ENCODE assay signal across 11 cellular contexts in genomic region chr11:65617136-65617850, GRCh38. TPM values are rescaled to one million over a fixed set of nuclear protein-coding genes. Genes with fewer than 3 reads are reported as not detected.
A peak's percentile ranks its signal among the peaks of the same experiment; 100 is the strongest.
DNase-seq lines count a peak whose midpoint lies in the region; ATAC-seq, FAIRE-seq and TF ChIP-seq lines count a peak whose summit lies in the region.
"Had no signal": no experiment of that assay in that cellular context is flagged by ENCODE, and none has a peak within 500 bp of the region (broad histone marks: within the 10 kb centered on the region; RNA-seq: fewer than 3 reads in every experiment).

No MANE protein-coding gene starts in this region.

- POLR2A ChIA-PET in SK-N-SH (lab: Yijun Ruan, JAX), result interaction anchor here (0.8 to 1.1 kb wide), 2 partner anchors 35 to 36 kb away, joined by 3 read pairs; no protein-coding TSS in a partner anchor
- POLR2A ChIA-PET in OCI-LY7 (lab: Charles Lee), result no interaction called here
- POLR2A ChIA-PET in H1 (lab: Charles Lee; ENCODE audit: partially characterized antibody), result interaction anchor here (0.7 to 5.7 kb wide), 10 partner anchors 9 to 120 kb away, joined by 3 to 38 read pairs (median 6); partner anchors contain the start of gene SIPA1

- H2AFZ ChIP-seq in SK-N-SH (ENCODE audit: low read depth) (no peak overlapping the region), OCI-LY7 (ENCODE audit: low read length) (no peak overlapping the region), H1 (ENCODE audit: low read length) (no peak overlapping the region)

- H2BK5ac ChIP-seq in H1 (ENCODE audit: low read depth, low read length), result no peak overlapping the region

- no TSS peak for BruUV-seq in OCI-LY7 (replicated peaks; lab: Mats Ljungman, UMichigan)

- H2BK20ac ChIP-seq in H1 (ENCODE audit: low read length), result no peak overlapping the region

- peaks cover 16% of the 10 kb centered on the region for H3K23me2 ChIP-seq in H1 (ENCODE audit: low read depth, low read length)

- peaks cover 11 to 57% of the 10 kb centered on the region in 2 experiments for H3K36me3 ChIP-seq in SK-N-SH (replicated peaks in 1 of 2; ENCODE audit: control insufficient read depth in 1 of 2, insufficient read depth in 2 of 2, low read length in 1 of 2)
- peaks cover 54% of the 10 kb centered on the region for H3K36me3 ChIP-seq in OCI-LY7 (ENCODE audit: insufficient read depth, low read length)
- peaks cover 3 to 32% (median 19%) of the 10 kb centered on the region in 4 experiments; a peak in 7 of 8 replicates for H3K36me3 ChIP-seq in H1 (ENCODE audit: control insufficient read depth in 2 of 4, insufficient read depth in 4 of 4, low read length in 3 of 4)
- peaks cover 0 to 54% of the 10 kb centered on the region in 2 donors for H3K36me3 ChIP-seq in psoas muscle (ENCODE audit: insufficient read depth in 1 of 2, low read depth in 1 of 2)
- H3K36me3 ChIP-seq in effector memory CD4-positive, alpha-beta T cell (ENCODE audit: control insufficient read depth, insufficient read depth, low read length), result peaks cover 46% of the 10 kb centered on the region

- H3K4me2 ChIP-seq in SK-N-SH (peak overlapping the region; percentile 85), OCI-LY7 (ENCODE audit: low read length) (peak overlapping the region; percentile 99), H1 (ENCODE audit: insufficient read depth in 1 of 2, low read depth in 2 of 2, low read length in 2 of 2) (peak overlapping the region; percentile 80 to 98; a peak in 2 of 4 replicates)

- H3K79me2 ChIP-seq in SK-N-SH (ENCODE audit: insufficient read depth), result peaks cover 81% of the 10 kb centered on the region
- H3K79me2 ChIP-seq in OCI-LY7 (ENCODE audit: insufficient read depth, low read depth, low read length), result peaks cover 48% of the 10 kb centered on the region
- H3K79me2 ChIP-seq in H1 (ENCODE audit: control insufficient read depth in 1 of 2, insufficient read depth in 2 of 2, low read length in 2 of 2), result peaks cover 11 to 27% of the 10 kb centered on the region in 2 experiments

- TF ChIP-seq CTCF in SK-N-SH (IDR thresholded peaks at IDR 0.05) (no peak), OCI-LY7 (conservative IDR thresholded peaks at IDR 0.05; ENCODE audit: low read length) (peak; percentile 43), H1 (IDR thresholded peaks at IDR 0.05; ENCODE audit: control extremely low read depth in 1 of 3, insufficient read depth in 1 of 3, low read depth in 1 of 3, low read length in 3 of 3) (no peak), psoas muscle (IDR thresholded peaks at IDR 0.05) (no peak)

- CTCF ChIA-PET in SK-N-SH (lab: Yijun Ruan, JAX) (interaction anchor here (1.0 to 4.9 kb wide), 3 partner anchors 9 to 24 kb away, joined by 3 to 18 read pairs (median 18); partner anchors contain the start of gene SIPA1), OCI-LY7 (lab: Charles Lee; ENCODE audit: unreplicated experiment) (interaction anchor here (0.6 kb wide), 1 partner anchor 102 kb away, joined by 3 read pairs; no protein-coding TSS in a partner anchor), H1 (lab: Charles Lee; ENCODE audit: partially characterized antibody) (interaction anchor here (0.7 to 2.1 kb wide), 9 partner anchors 9 to 94 kb away, joined by 3 to 11 read pairs (median 4); partner anchors contain the start of genes KAT5 and SIPA1)

- no peak overlapping the region for H3K23ac ChIP-seq in H1 (ENCODE audit: insufficient read length)

- H3K4me1 ChIP-seq in SK-N-SH (ENCODE audit: control insufficient read depth in 1 of 2, insufficient read depth in 2 of 2, low read depth in 1 of 2, low read length in 1 of 2) (peaks cover 8 to 25% of the 10 kb centered on the region in 2 experiments; a peak in 3 of 4 replicates), OCI-LY7 (ENCODE audit: insufficient read depth, low read length, poor library complexity, severe bottlenecking) (peaks cover 31% of the 10 kb centered on the region), H1 (replicated peaks in 1 of 4; ENCODE audit: control insufficient read depth in 3 of 4, insufficient read depth in 4 of 4, low read length in 3 of 4) (peaks cover 0 to 18% (median 9%) of the 10 kb centered on the region in 4 experiments; a peak in 5 of 7 replicates), psoas muscle (peaks cover 26% of the 10 kb centered on the region)
- peaks cover 29% of the 10 kb centered on the region for H3K4me1 ChIP-seq in effector memory CD4-positive, alpha-beta T cell (ENCODE audit: control insufficient read depth, insufficient read depth, low read length, poor library complexity, severe bottlenecking)

- H2BK120ac ChIP-seq in H1 (replicated peaks; ENCODE audit: low read depth, low read length), result no peak overlapping the region

- H3K27ac ChIP-seq in SK-N-SH (ENCODE audit: low read depth in 2 of 2, low read length in 1 of 2) (no peak overlapping the region), OCI-LY7 (ENCODE audit: low read depth, low read length, poor library complexity, severe bottlenecking) (peak overlapping the region; percentile 75), H1 (ENCODE audit: low read depth, low read length) (no peak overlapping the region), psoas muscle (no peak overlapping the region)
- H3K27ac ChIP-seq in effector memory CD4-positive, alpha-beta T cell (ENCODE audit: insufficient read depth, low read length, poor library complexity, severe bottlenecking), result no peak overlapping the region

- H4K91ac ChIP-seq in H1 (replicated peaks; ENCODE audit: insufficient read length, low read length), result no peak overlapping the region

- H2BK15ac ChIP-seq in H1 (ENCODE audit: low read length), result no peak overlapping the region

- intact Hi-C loops in OCI-LY7 (cut with micrococcal nuclease; ENCODE audit: unreplicated experiment), result no loop called here
- intact Hi-C loops in psoas muscle (cut with DNase I), result loop anchor here in 1 of 2 donors (2.0 to 5.0 kb wide), 2 partner anchors 40 to 95 kb away; partner anchors contain the start of gene KAT5

- no peak for DNase-seq in SK-N-SH
- DNase-seq in OCI-LY7 (ENCODE audit: low spot score), result peak; percentile 40
- no peak for DNase-seq in H1 (ENCODE audit: low read depth in 1 of 2, low spot score in 2 of 2)
- no peak for DNase-seq in psoas muscle
- DNase-seq in DMS 273 treated with DMSO at 0.1 percent for 48 hours (lab: John Stamatoyannopoulos, UW), result no peak
- DNase-seq in effector memory CD4-positive, alpha-beta T cell, result no peak
- DNase-seq: 8988T, NCI-H187 treated with DMSO at 0.1 percent for 48 hours, upper lobe of right lung had no signal

- H3K4ac ChIP-seq in H1 (replicated peaks; ENCODE audit: insufficient read length, low read depth, low read length), result no peak overlapping the region

- H4K5ac ChIP-seq in H1 (ENCODE audit: insufficient read length, low read depth, low read length), result no peak overlapping the region

- H3K9me3 ChIP-seq in SK-N-SH (no peaks in the 10 kb centered on the region), OCI-LY7 (ENCODE audit: low read length) (no peaks in the 10 kb centered on the region), H1 (ENCODE audit: insufficient read depth in 2 of 2, low read depth in 1 of 2, low read length in 1 of 2) (no peaks in the 10 kb centered on the region), psoas muscle (no peaks in the 10 kb centered on the region)
- no peaks in the 10 kb centered on the region for H3K9me3 ChIP-seq in effector memory CD4-positive, alpha-beta T cell (ENCODE audit: control insufficient read depth, low read length)
- H3K9me3 ChIP-seq: upper lobe of right lung had no signal

- ATAC-seq in SK-N-SH treated with all-trans-retinoic acid at 6 μM for 48 hours, result no peak
- no peak for ATAC-seq in psoas muscle
- no peak for ATAC-seq in HG03460 (IDR thresholded peaks at IDR 0.05; ENCODE audit: unreplicated experiment)
- ATAC-seq: upper lobe of right lung had no signal

- H3K56ac ChIP-seq in H1 (replicated peaks; ENCODE audit: insufficient read length, low read depth, low read length), result no peak overlapping the region

- WGBS in SK-N-SH (ENCODE audit: low lambda C conversion rate), result 87% methylated on average over 8 of the region's 17 CpGs
- WGBS in H1 (ENCODE audit: extremely low coverage in 1 of 2, insufficient coverage in 1 of 2, insufficient read length in 1 of 2, insufficient replicate concordance in 2 of 2, low coverage in 1 of 2, low lambda C conversion rate in 2 of 2, missing lambda C conversion rate in 1 of 2), 2 experiments, result 87% methylated on average over 17 of the region's 17 CpGs; no CpG with 5 or more reads in 1 of the 2 experiments
- WGBS in psoas muscle, 3 donors, result 88 to 90% (median 89%) methylated on average over 17 of the region's 17 CpGs

- H4K8ac ChIP-seq in H1 (ENCODE audit: extremely low read depth, insufficient read depth, low read length), result no peak overlapping the region

- FAIRE-seq in H1 (lab: Jason Lieb, UNC), result no peak

- peaks cover 24% of the 10 kb centered on the region for H3K79me1 ChIP-seq in H1 (ENCODE audit: low read depth, low read length)

- H3K18ac ChIP-seq in H1 (ENCODE audit: extremely low read depth, low read length), result no peak overlapping the region

- H3K4me3 ChIP-seq in SK-N-SH (ENCODE audit: low read depth in 2 of 2, low read length in 1 of 2), result peak overlapping the region; percentile 68 to 95; a peak in 3 of 4 replicates
- H3K4me3 ChIP-seq in OCI-LY7 (ENCODE audit: low read depth, low read length, poor library complexity, severe bottlenecking), result peak overlapping the region; percentile 97
- peak overlapping the region in 2 of 4 experiments; percentile 85 to 88; a peak in 2 of 8 replicates for H3K4me3 ChIP-seq in H1 (ENCODE audit: extremely low read depth in 1 of 4, insufficient read depth in 2 of 4, low read depth in 3 of 4, low read length in 4 of 4)
- H3K4me3 ChIP-seq in psoas muscle, result peak overlapping the region; percentile 97
- no peak overlapping the region for H3K4me3 ChIP-seq in effector memory CD4-positive, alpha-beta T cell (ENCODE audit: insufficient read depth, low read depth, low read length, poor library complexity, severe bottlenecking)

- H3K9me2 ChIP-seq in SK-N-SH, result no peaks in the 10 kb centered on the region
- H3K9me2 ChIP-seq in OCI-LY7 (ENCODE audit: insufficient read depth, low read length), result no peaks in the 10 kb centered on the region

- no peaks in the 10 kb centered on the region for H3K27me3 ChIP-seq in SK-N-SH (ENCODE audit: insufficient read depth)
- H3K27me3 ChIP-seq in H1 (replicated peaks in 1 of 4; ENCODE audit: control insufficient read depth in 3 of 4, extremely low read depth in 1 of 4, insufficient read depth in 3 of 4, low read length in 3 of 4), result no peaks in the 10 kb centered on the region
- no peaks in the 10 kb centered on the region for H3K27me3 ChIP-seq in psoas muscle (ENCODE audit: insufficient read depth in 3 of 3, low read length in 2 of 3)
- no peaks in the 10 kb centered on the region for H3K27me3 ChIP-seq in effector memory CD4-positive, alpha-beta T cell (replicated peaks; ENCODE audit: control insufficient read depth, insufficient read depth, low read length, poor library complexity, severe bottlenecking)
- H3K27me3 ChIP-seq: upper lobe of right lung had no signal

- no peak overlapping the region for H3K14ac ChIP-seq in H1 (ENCODE audit: insufficient read length)

- H2BK12ac ChIP-seq in H1 (ENCODE audit: low read depth, low read length), result no peak overlapping the region

- TF ChIP-seq POLR2A in H1 (IDR thresholded peaks at IDR 0.05; ENCODE audit: control extremely low read depth in 1 of 2, low read depth in 2 of 2, low read length in 2 of 2), result no peak

- no peak overlapping the region for H2AK5ac ChIP-seq in H1 (ENCODE audit: low read depth, low read length)

- H3F3A ChIP-seq in SK-N-SH (replicated peaks; ENCODE audit: insufficient read depth), result peaks cover 4% of the 10 kb centered on the region

- H3K9ac ChIP-seq in SK-N-SH (peak overlapping the region; percentile 86; the same call in 1 of the 2 replicates), H1 (replicated peaks in 1 of 4; ENCODE audit: extremely low read depth in 1 of 4, low read depth in 3 of 4, low read length in 3 of 4) (no peak overlapping the region)

- TF ChIP-seq EP300 in SK-N-SH (IDR thresholded peaks at IDR 0.05; ENCODE audit: borderline replicate concordance in 1 of 2, low read depth in 1 of 2, low read length in 1 of 2) (no peak), H1 (IDR thresholded peaks at IDR 0.05; ENCODE audit: borderline replicate concordance in 1 of 2, low read depth in 2 of 2, low read length in 2 of 2) (no peak)

- TF ChIP-seq RAD21 in SK-N-SH (IDR thresholded peaks at IDR 0.05; ENCODE audit: low read length) (no peak), H1 (IDR thresholded peaks at IDR 0.05 in 1 of 2, conservative IDR thresholded peaks at IDR 0.05 in 1 of 2; ENCODE audit: low read depth in 2 of 2, low read length in 2 of 2) (no peak)

- H4K20me1 ChIP-seq in SK-N-SH (ENCODE audit: insufficient read depth) (peaks cover 23% of the 10 kb centered on the region), OCI-LY7 (ENCODE audit: insufficient read depth, low read length) (no peaks in the 10 kb centered on the region), H1 (replicated peaks in 1 of 2; ENCODE audit: control insufficient read depth in 1 of 2, insufficient read depth in 2 of 2, low read length in 2 of 2) (peaks cover 5 to 36% of the 10 kb centered on the region in 2 experiments)

RNA-seq across cellular contexts. Expression of gene PCNX3, which starts 1.7 kb away (rescaled TPM):
- polyA plus RNA-seq in SK-N-SH (2012; rRNA removed) (23.8 and 33.7 TPM in 2 replicates), H1 (2011; rRNA removed) (27.2 and 45.1 TPM in 2 replicates), psoas muscle (10 to 100 TPM in 2 of 3 donors, 1 to 10 TPM in 1; 6.5 to 15.5 (median 11.4) TPM)
- 7.5 and 14.8 TPM in 2 replicates for polyA plus RNA-seq in SK-N-SH (2012; cell fraction: cytosol; rRNA removed)
- 88.7 and 115 TPM in 2 replicates for polyA plus RNA-seq in SK-N-SH (2012; cell fraction: nucleus; rRNA removed)
- 29.9 and 36.2 TPM in 2 replicates for total RNA-seq in OCI-LY7 (2014; rRNA removed; shearing (Covaris generic))
- total RNA-seq in OCI-LY7 (2022) (66.7 and 70.7 TPM in 2 replicates), psoas muscle (10 to 100 TPM in 1 of 4 donors, 1 to 10 TPM in 3; 8.9 to 10.8 (median 9.7) TPM)
- total RNA-seq in H1 (2021; fragmentation: NEBNext Ultra II Directional; extraction: Animal tissue kit (Norgen Biotek cat#: 25700)), result 38.8 and 39.4 TPM in 2 replicates
- polyA plus RNA-seq in H1 (2011; cell fraction: cytosol; rRNA removed), result 17.7 TPM
- polyA plus RNA-seq in H1 (2011; cell fraction: nucleus; rRNA removed), result 108 TPM
- 19.0 to 39.6 TPM (median 33.1 TPM) in 4 replicates for polyA plus RNA-seq in H1 (2012, experiment 1 of 2)
- 28.8 TPM for polyA plus RNA-seq in H1 (2012, experiment 2 of 2)
- 26.5 TPM for polyA plus RNA-seq in H1 (2013, experiment 1 of 2)
- 26.0 TPM for polyA plus RNA-seq in H1 (2013, experiment 2 of 2)
- 26.2 and 30.5 TPM in 2 replicates for polyA minus RNA-seq in H1 (2011; rRNA and poly(A)+ RNA removed)
- polyA minus RNA-seq in H1 (2011; cell fraction: cytosol; rRNA and poly(A)+ RNA removed), result 34.0 TPM
- polyA minus RNA-seq in H1 (2011; cell fraction: nucleus; rRNA and poly(A)+ RNA removed), result 46.0 TPM

RNA-seq across cellular contexts. Expression of gene MAP3K11, which starts 3.3 kb away (rescaled TPM):
- polyA plus RNA-seq in SK-N-SH (2012; rRNA removed) (28.9 and 31.1 TPM in 2 replicates), H1 (2011; rRNA removed) (30.3 and 45.8 TPM in 2 replicates), psoas muscle (10 to 100 TPM in 2 of 3 donors, 1 to 10 TPM in 1; 8.8 to 13.9 (median 10.7) TPM)
- 10.6 and 16.9 TPM in 2 replicates for polyA plus RNA-seq in SK-N-SH (2012; cell fraction: cytosol; rRNA removed)
- polyA plus RNA-seq in SK-N-SH (2012; cell fraction: nucleus; rRNA removed), result 63.4 and 87.5 TPM in 2 replicates
- 32.0 and 33.4 TPM in 2 replicates for total RNA-seq in OCI-LY7 (2014; rRNA removed; shearing (Covaris generic))
- total RNA-seq in OCI-LY7 (2022) (50.6 and 53.2 TPM in 2 replicates), psoas muscle (10 to 100 TPM; 14.5 to 18.8 (median 16.8) TPM)
- 44.6 and 48.4 TPM in 2 replicates for total RNA-seq in H1 (2021; fragmentation: NEBNext Ultra II Directional; extraction: Animal tissue kit (Norgen Biotek cat#: 25700))
- polyA plus RNA-seq in H1 (2011; cell fraction: cytosol; rRNA removed), result 27.4 TPM
- polyA plus RNA-seq in H1 (2011; cell fraction: nucleus; rRNA removed), result 44.3 TPM
- polyA plus RNA-seq in H1 (2012, experiment 1 of 2), result 33.6 to 39.5 TPM (median 37.5 TPM) in 4 replicates
- polyA plus RNA-seq in H1 (2012, experiment 2 of 2), result 31.2 TPM
- polyA plus RNA-seq in H1 (2013, experiment 1 of 2), result 28.0 TPM
- 25.0 TPM for polyA plus RNA-seq in H1 (2013, experiment 2 of 2)
- 17.7 and 26.1 TPM in 2 replicates for polyA minus RNA-seq in H1 (2011; rRNA and poly(A)+ RNA removed)
- 28.2 TPM for polyA minus RNA-seq in H1 (2011; cell fraction: cytosol; rRNA and poly(A)+ RNA removed)
- polyA minus RNA-seq in H1 (2011; cell fraction: nucleus; rRNA and poly(A)+ RNA removed), result 39.8 TPM

RNA-seq across cellular contexts. Expression of gene SIPA1, which starts 20.6 kb away (rescaled TPM):
- polyA plus RNA-seq in SK-N-SH (2012; rRNA removed), result 15.1 and 18.7 TPM in 2 replicates
- polyA plus RNA-seq in SK-N-SH (2012; cell fraction: cytosol; rRNA removed), result 6.6 and 12.1 TPM in 2 replicates
- polyA plus RNA-seq in SK-N-SH (2012; cell fraction: nucleus; rRNA removed), result 31.5 and 61.6 TPM in 2 replicates
- 57.6 and 95.4 TPM in 2 replicates for total RNA-seq in OCI-LY7 (2014; rRNA removed; shearing (Covaris generic))
- total RNA-seq in OCI-LY7 (2022), result 156 and 160 TPM in 2 replicates
- total RNA-seq in H1 (2021; fragmentation: NEBNext Ultra II Directional; extraction: Animal tissue kit (Norgen Biotek cat#: 25700)), result 67.5 and 72.2 TPM in 2 replicates
- polyA plus RNA-seq in H1 (2011; rRNA removed), result 35.3 and 59.2 TPM in 2 replicates
- 35.5 TPM for polyA plus RNA-seq in H1 (2011; cell fraction: cytosol; rRNA removed)
- 111 TPM for polyA plus RNA-seq in H1 (2011; cell fraction: nucleus; rRNA removed)
- 26.3 to 53.9 TPM (median 48.6 TPM) in 4 replicates for polyA plus RNA-seq in H1 (2012, experiment 1 of 2)
- polyA plus RNA-seq in H1 (2012, experiment 2 of 2), result 37.6 TPM
- polyA plus RNA-seq in H1 (2013, experiment 1 of 2), result 74.5 TPM
- polyA plus RNA-seq in H1 (2013, experiment 2 of 2), result 69.1 TPM
- 17.6 and 30.3 TPM in 2 replicates for polyA minus RNA-seq in H1 (2011; rRNA and poly(A)+ RNA removed)
- 39.3 TPM for polyA minus RNA-seq in H1 (2011; cell fraction: cytosol; rRNA and poly(A)+ RNA removed)
- 48.9 TPM for polyA minus RNA-seq in H1 (2011; cell fraction: nucleus; rRNA and poly(A)+ RNA removed)
- total RNA-seq in psoas muscle, result 10 to 100 TPM; 10.1 to 15.6 (median 11.3) TPM
- 10 to 100 TPM in 2 of 3 donors, 1 to 10 TPM in 1; 7.9 to 17.4 (median 13.7) TPM for polyA plus RNA-seq in psoas muscle

RNA-seq across cellular contexts. Expression of gene KCNK7, which starts 21.7 kb away (rescaled TPM):
- 0.34 and 0.58 TPM in 2 replicates for polyA plus RNA-seq in SK-N-SH (2012; rRNA removed)
- 0.09 and 0.26 TPM in 2 replicates for polyA plus RNA-seq in SK-N-SH (2012; cell fraction: cytosol; rRNA removed)
- 1.4 and 3.2 TPM in 2 replicates for polyA plus RNA-seq in SK-N-SH (2012; cell fraction: nucleus; rRNA removed)
- 1.4 TPM in 1 of 2 replicates, not detected in the other for total RNA-seq in OCI-LY7 (2014; rRNA removed; shearing (Covaris generic))
- 0.68 and 1.6 TPM in 2 replicates for total RNA-seq in OCI-LY7 (2022)
- total RNA-seq in H1 (2021; fragmentation: NEBNext Ultra II Directional; extraction: Animal tissue kit (Norgen Biotek cat#: 25700)), result 0.42 and 1.0 TPM in 2 replicates
- polyA plus RNA-seq in H1 (2011; rRNA removed), result 0.74 and 1.4 TPM in 2 replicates
- polyA plus RNA-seq in H1 (2011; cell fraction: cytosol; rRNA removed), result 0.71 TPM
- polyA plus RNA-seq in H1 (2011; cell fraction: nucleus; rRNA removed), result 1.4 TPM
- 0.32 to 1.1 TPM (median 0.65 TPM) in 3 of 4 replicates, not detected in the other for polyA plus RNA-seq in H1 (2012, experiment 1 of 2)
- not detected for polyA plus RNA-seq in H1 (2012, experiment 2 of 2)
- 0.18 TPM for polyA plus RNA-seq in H1 (2013, experiment 1 of 2)
- 0.24 TPM for polyA plus RNA-seq in H1 (2013, experiment 2 of 2)
- polyA minus RNA-seq in H1 (2011; rRNA and poly(A)+ RNA removed), result 0.19 and 0.71 TPM in 2 replicates
- not detected for polyA minus RNA-seq in H1 (2011; cell fraction: cytosol; rRNA and poly(A)+ RNA removed)
- 1.1 TPM for polyA minus RNA-seq in H1 (2011; cell fraction: nucleus; rRNA and poly(A)+ RNA removed)
- under 1 TPM in 3 of 4 donors, not detected in 1; 0.19 to 0.56 (median 0.27) TPM for total RNA-seq in psoas muscle
- 1 to 10 TPM in 1 of 3 donors, under 1 TPM in 2; 0.22 to 1.4 (median 0.99) TPM for polyA plus RNA-seq in psoas muscle

RNA-seq across cellular contexts. Expression of gene EHBP1L1, which starts 41.4 kb away (rescaled TPM):
- polyA plus RNA-seq in SK-N-SH (2012; rRNA removed) (35.1 and 48.7 TPM in 2 replicates), H1 (2011; rRNA removed) (4.3 and 6.2 TPM in 2 replicates), psoas muscle (100 to 1,000 TPM; 114 to 177 (median 170) TPM)
- polyA plus RNA-seq in SK-N-SH (2012; cell fraction: cytosol; rRNA removed), result 17.6 and 25.5 TPM in 2 replicates
- 163 and 263 TPM in 2 replicates for polyA plus RNA-seq in SK-N-SH (2012; cell fraction: nucleus; rRNA removed)
- total RNA-seq in OCI-LY7 (2014; rRNA removed; shearing (Covaris generic)), result 59.6 and 59.7 TPM in 2 replicates
- total RNA-seq in OCI-LY7 (2022) (71.6 and 80.3 TPM in 2 replicates), psoas muscle (100 to 1,000 TPM; 208 to 345 (median 282) TPM)
- total RNA-seq in H1 (2021; fragmentation: NEBNext Ultra II Directional; extraction: Animal tissue kit (Norgen Biotek cat#: 25700)), result 6.6 and 7.9 TPM in 2 replicates
- 7.3 TPM for polyA plus RNA-seq in H1 (2011; cell fraction: cytosol; rRNA removed)
- 21.8 TPM for polyA plus RNA-seq in H1 (2011; cell fraction: nucleus; rRNA removed)
- 4.6 to 6.7 TPM (median 5.1 TPM) in 4 replicates for polyA plus RNA-seq in H1 (2012, experiment 1 of 2)
- polyA plus RNA-seq in H1 (2012, experiment 2 of 2), result 1.2 TPM
- polyA plus RNA-seq in H1 (2013, experiment 1 of 2), result 6.2 TPM
- polyA plus RNA-seq in H1 (2013, experiment 2 of 2), result 5.6 TPM
- 1.8 and 1.9 TPM in 2 replicates for polyA minus RNA-seq in H1 (2011; rRNA and poly(A)+ RNA removed)
- polyA minus RNA-seq in H1 (2011; cell fraction: cytosol; rRNA and poly(A)+ RNA removed), result 3.4 TPM
- polyA minus RNA-seq in H1 (2011; cell fraction: nucleus; rRNA and poly(A)+ RNA removed), result 3.8 TPM
